Comparison of ENCODE assay signal across 26 cellular contexts in genomic region chrX:42686296-42686695, GRCh38.
"Had no signal": no experiment of that assay in that cellular context is flagged by ENCODE, and none has a peak within 500 bp of the region (broad histone marks: within the 10 kb centered on the region; RNA-seq: fewer than 3 reads in every experiment).

No MANE protein-coding gene starts in this region.

- H3K4me3 ChIP-seq: SJCRH30, SK-N-MC had no signal

- H3K9me3 ChIP-seq: SJCRH30 had no signal

- DNase-seq: activated CD4-positive, alpha-beta memory T cell treated with anti-CD3 and anti-CD28 coated beads, Interleukin-2, amount 10 ng/mL, durations not matched to agents 7 days and 5 days; activated CD4-positive, alpha-beta T cell treated with anti-CD3 and anti-CD28 coated beads for 1 hour; activated CD4-positive, alpha-beta T cell treated with anti-CD3 and anti-CD28 coated beads for 48 hours; activated CD4-positive, CD25-positive, alpha-beta regulatory T cell; activated CD8-positive, alpha-beta memory T cell treated with anti-CD3 and anti-CD28 coated beads for 24 hours; activated CD8-positive, alpha-beta memory T cell treated with anti-CD3 and anti-CD28 coated beads, Interleukin-2, amount 10 ng/mL, durations not matched to agents 7 days and 5 days; activated gamma-delta T cell; activated naive CD4-positive, alpha-beta T cell treated with Interleukin-2 at 50 U/mL for 16 hours; activated naive CD8-positive, alpha-beta T cell treated with anti-CD3 and anti-CD28 coated beads, Interleukin-2, amount 10 ng/mL, durations not matched to agents 7 days and 5 days; activated T-cell treated with anti-CD3 and anti-CD28 coated beads, Interleukin-2, amount 50 U/mL, for 1 hour; brain microvascular endothelial cell; MM.1S; MV-4-11; NCI-H1092; NCI-H1436 treated with DMSO at 0.1 percent for 48 hours; NCI-H1694 treated with DMSO at 0.1 percent for 48 hours; NCI-H2029; NCI-H345; NCI-H524 treated with DMSO at 0.1 percent for 48 hours; SHP77; SJCRH30; T1000; WERI-Rb-1 had no signal

- H3K4me1 ChIP-seq: SJCRH30 had no signal

- H3K36me3 ChIP-seq: brain microvascular endothelial cell, SJCRH30, WERI-Rb-1 had no signal

- ATAC-seq: activated CD8-positive, alpha-beta memory T cell treated with anti-CD3 and anti-CD28 coated beads, Interleukin-2, amount 10 ng/mL, durations not matched to agents 7 days and 5 days; Panc1 had no signal

- H3K27me3 ChIP-seq: brain microvascular endothelial cell, SJCRH30 had no signal

- H3K9ac ChIP-seq: KMS-11 had no signal

- H3K27ac ChIP-seq: brain microvascular endothelial cell, KMS-11, SJCRH30, SK-N-MC, WERI-Rb-1 had no signal

- H3K4me2 ChIP-seq: KMS-11 had no signal
